In genomic region chr13:45782327-45783045, GRCh38 we compare ENCODE assay signal across 1 cellular context.
TF ChIP-seq lines count a peak whose summit lies in the region.

No MANE protein-coding gene starts in this region.

TF ChIP-seq in SK-N-SH treated with all-trans-retinoic acid at 6 μM for 48 hours, 23 proteins besides CTCF, POLR2A, EP300 and RAD21 (continued from another document):
- TF ChIP-seq, protein P1, sequence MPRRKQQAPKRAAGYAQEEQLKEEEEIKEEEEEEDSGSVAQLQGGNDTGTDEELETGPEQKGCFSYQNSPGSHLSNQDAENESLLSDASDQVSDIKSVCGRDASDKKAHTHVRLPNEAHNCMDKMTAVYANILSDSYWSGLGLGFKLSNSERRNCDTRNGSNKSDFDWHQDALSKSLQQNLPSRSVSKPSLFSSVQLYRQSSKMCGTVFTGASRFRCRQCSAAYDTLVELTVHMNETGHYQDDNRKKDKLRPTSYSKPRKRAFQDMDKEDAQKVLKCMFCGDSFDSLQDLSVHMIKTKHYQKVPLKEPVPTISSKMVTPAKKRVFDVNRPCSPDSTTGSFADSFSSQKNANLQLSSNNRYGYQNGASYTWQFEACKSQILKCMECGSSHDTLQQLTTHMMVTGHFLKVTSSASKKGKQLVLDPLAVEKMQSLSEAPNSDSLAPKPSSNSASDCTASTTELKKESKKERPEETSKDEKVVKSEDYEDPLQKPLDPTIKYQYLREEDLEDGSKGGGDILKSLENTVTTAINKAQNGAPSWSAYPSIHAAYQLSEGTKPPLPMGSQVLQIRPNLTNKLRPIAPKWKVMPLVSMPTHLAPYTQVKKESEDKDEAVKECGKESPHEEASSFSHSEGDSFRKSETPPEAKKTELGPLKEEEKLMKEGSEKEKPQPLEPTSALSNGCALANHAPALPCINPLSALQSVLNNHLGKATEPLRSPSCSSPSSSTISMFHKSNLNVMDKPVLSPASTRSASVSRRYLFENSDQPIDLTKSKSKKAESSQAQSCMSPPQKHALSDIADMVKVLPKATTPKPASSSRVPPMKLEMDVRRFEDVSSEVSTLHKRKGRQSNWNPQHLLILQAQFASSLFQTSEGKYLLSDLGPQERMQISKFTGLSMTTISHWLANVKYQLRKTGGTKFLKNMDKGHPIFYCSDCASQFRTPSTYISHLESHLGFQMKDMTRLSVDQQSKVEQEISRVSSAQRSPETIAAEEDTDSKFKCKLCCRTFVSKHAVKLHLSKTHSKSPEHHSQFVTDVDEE (CRISPR knock-in tag; IDR thresholded peaks at IDR 0.05), result no peak
- TF ChIP-seq GLIS3 (CRISPR knock-in tag; IDR thresholded peaks at IDR 0.05), result no peak
- TF ChIP-seq CSDC2 (CRISPR knock-in tag; IDR thresholded peaks at IDR 0.05), result no peak
